In the genomic region with DNA sequence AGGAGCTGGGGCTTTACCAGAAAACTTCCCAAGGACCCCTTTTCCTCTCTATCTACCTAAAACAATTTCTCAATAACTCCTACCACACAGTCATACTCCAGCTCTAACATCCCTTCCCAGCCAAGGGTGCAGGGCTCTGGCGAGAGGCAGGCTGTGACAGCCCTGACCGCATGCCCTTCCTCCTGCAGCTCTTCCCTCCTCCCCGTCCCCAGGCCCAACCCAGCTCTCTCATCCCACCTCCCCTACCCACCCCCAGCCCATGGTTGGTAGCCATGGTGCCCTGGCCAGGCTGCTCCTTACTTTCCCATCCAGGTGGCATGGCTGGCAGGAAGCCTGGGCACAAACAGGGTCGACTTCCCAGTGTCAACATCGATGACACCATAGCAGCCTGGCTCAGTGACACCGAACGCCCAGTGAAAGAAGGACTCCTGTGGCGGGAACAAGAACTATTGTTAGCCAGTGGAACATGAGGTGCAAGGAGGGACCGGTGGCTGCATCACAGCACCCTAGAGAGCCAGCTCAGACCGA, we compare ENCODE assay signal across 23 cellular contexts. TPM values are rescaled to one million over a fixed set of nuclear protein-coding genes. Genes with fewer than 3 reads are reported as not detected.
DNase-seq lines count a peak whose midpoint lies in the region; ATAC-seq, FAIRE-seq and TF ChIP-seq lines count a peak whose summit lies in the region.
"Had no signal": no experiment of that assay in that cellular context is flagged by ENCODE, and none has a peak within 500 bp of the region (broad histone marks: within the 10 kb centered on the region; RNA-seq: fewer than 3 reads in every experiment).

No MANE protein-coding gene starts in this region.

- H2AFZ ChIP-seq in HepG2 (ENCODE audit: low read length) (no peak overlapping the region), H1 (ENCODE audit: low read length) (no peak overlapping the region)
- H2AFZ ChIP-seq: GM23248 had no signal

- ATAC-seq in right lobe of liver (peak in 3 of 4 donors; percentile 5 to 43 (median 18)), HepG2 (no peak), GM18907 (IDR thresholded peaks at IDR 0.05; ENCODE audit: unreplicated experiment) (no peak)
- ATAC-seq: HCT116 had no signal

- no peak overlapping the region for H3K23ac ChIP-seq in H1 (ENCODE audit: insufficient read length)

- H4K91ac ChIP-seq in H1 (replicated peaks; ENCODE audit: insufficient read length, low read length), result peak overlapping the region; percentile 65

- TF ChIP-seq EP300 in HepG2 (IDR thresholded peaks at IDR 0.05; ENCODE audit: low read depth in 2 of 2, low read length in 2 of 2) (no peak), HepG2 (CRISPR knock-in tag; IDR thresholded peaks at IDR 0.05; ENCODE audit: borderline replicate concordance) (no peak), H1 (IDR thresholded peaks at IDR 0.05; ENCODE audit: borderline replicate concordance in 1 of 2, low read depth in 2 of 2, low read length in 2 of 2) (no peak)

- no peaks in the 10 kb centered on the region for H3K9me3 ChIP-seq in right lobe of liver
- no peaks in the 10 kb centered on the region for H3K9me3 ChIP-seq in HepG2 (ENCODE audit: low read length)
- H3K9me3 ChIP-seq in H1 (ENCODE audit: insufficient read depth in 2 of 2, low read depth in 1 of 2, low read length in 1 of 2), result no peaks in the 10 kb centered on the region

- H3K9ac ChIP-seq in HepG2 (ENCODE audit: insufficient read depth, low read depth, low read length) (no peak overlapping the region), H1 (replicated peaks in 1 of 4; ENCODE audit: extremely low read depth in 1 of 4, low read depth in 3 of 4, low read length in 3 of 4) (no peak overlapping the region)
- H3K9ac ChIP-seq: GM23248, KMS-11 had no signal

- H3K23me2 ChIP-seq in H1 (ENCODE audit: low read depth, low read length), result peaks cover 9% of the 10 kb centered on the region; the same call in 1 of the 2 replicates

- BruUV-seq in HepG2 (replicated peaks; lab: Mats Ljungman, UMichigan) (no TSS peak), MCF 10A (replicated peaks; lab: Mats Ljungman, UMichigan) (no TSS peak)

- H2BK120ac ChIP-seq in H1 (replicated peaks; ENCODE audit: low read depth, low read length), result no peak overlapping the region

- POLR2A ChIA-PET in HepG2 (lab: Yijun Ruan, JAX), result interaction anchor here (1.0 kb wide), 1 partner anchor 11 kb away, joined by 3 read pairs; a partner anchor contains a TSS
- POLR2A ChIA-PET in H1 (lab: Charles Lee; ENCODE audit: partially characterized antibody), result interaction anchor here (0.8 to 2.1 kb wide), 3 partner anchors 10 to 230 kb away, joined by 3 to 14 read pairs (median 3); a partner anchor contains a TSS
- POLR2A ChIA-PET in MCF 10A (lab: Yijun Ruan, JAX), result interaction anchor here (0.6 kb wide), 1 partner anchor 10 kb away, joined by 4 read pairs; no protein-coding TSS in a partner anchor

- H3K27ac ChIP-seq in right lobe of liver, result peak overlapping the region in 1 of 3 donors; percentile 93
- H3K27ac ChIP-seq in HepG2 (ENCODE audit: extremely low read length, insufficient read depth, low read length), result no peak overlapping the region
- peak overlapping the region; percentile 49; the same call in 1 of the 2 replicates for H3K27ac ChIP-seq in H1 (ENCODE audit: low read depth, low read length)
- H3K27ac ChIP-seq: C4-2B, GM23248, KMS-11, SK-N-MC had no signal

- CTCF ChIA-PET in HepG2 (lab: Yijun Ruan, JAX; ENCODE audit: low intra/inter-chr PET ratio, low total read pairs) (no interaction called here), H1 (lab: Charles Lee; ENCODE audit: partially characterized antibody) (interaction anchor here (1.0 to 2.0 kb wide), 7 partner anchors 32 to 274 kb away, joined by 3 to 16 read pairs (median 4); no protein-coding TSS in a partner anchor), MCF 10A (lab: Yijun Ruan, JAX) (interaction anchor here (0.6 to 0.9 kb wide), 3 partner anchors 95 to 585 kb away, joined by 4 to 5 read pairs (median 4); no protein-coding TSS in a partner anchor)

- H2BK20ac ChIP-seq in H1 (ENCODE audit: low read length), result no peak overlapping the region

- no peak overlapping the region; the same call in 1 of the 2 replicates for H2BK15ac ChIP-seq in H1 (ENCODE audit: low read length)

- peak overlapping the region; percentile 80; the same call in 1 of the 2 replicates for H2BK12ac ChIP-seq in H1 (ENCODE audit: low read depth, low read length)

- H4K5ac ChIP-seq in H1 (ENCODE audit: insufficient read length, low read depth, low read length), result no peak overlapping the region

- peak overlapping the region; percentile 66; the same call in 1 of the 2 replicates for H2AK5ac ChIP-seq in H1 (ENCODE audit: low read depth, low read length)

- no peaks in the 10 kb centered on the region for H3K36me3 Mint-ChIP-seq in MCF 10A (ENCODE audit: insufficient read depth, unreplicated experiment)

- TF ChIP-seq POLR2A in right lobe of liver (IDR thresholded peaks at IDR 0.05) (no peak), HepG2 (IDR thresholded peaks at IDR 0.05; ENCODE audit: insufficient read depth in 1 of 2, low read depth in 2 of 2, low read length in 2 of 2) (no peak), H1 (IDR thresholded peaks at IDR 0.05; ENCODE audit: control extremely low read depth in 1 of 2, low read depth in 2 of 2, low read length in 2 of 2) (no peak)

- H3K18ac ChIP-seq in H1 (ENCODE audit: extremely low read depth, low read length), result 0 out of 2 replicates have a peak overlapping the region, but pooled peaks have one; percentile 43

- H3K14ac ChIP-seq in H1 (ENCODE audit: insufficient read length), result no peak overlapping the region

- intact Hi-C loops in right lobe of liver (cut with DNase I), result no loop called here
- intact Hi-C loops in HepG2 (cut with micrococcal nuclease; ENCODE audit: unreplicated experiment), result no loop called here
- intact Hi-C loops in MCF 10A (cut with micrococcal nuclease), result no loop called here

- no peak overlapping the region for H3K27ac Mint-ChIP-seq in MCF 10A (ENCODE audit: low read depth, unreplicated experiment)
- H3K27ac Mint-ChIP-seq: CD8-positive, alpha-beta memory T cell had no signal

- H3K36me3 ChIP-seq in right lobe of liver (peaks cover 0 to 18% (median 7%) of the 10 kb centered on the region in 4 donors), HepG2 (replicated peaks in 1 of 2; ENCODE audit: control insufficient read depth in 1 of 2, insufficient read depth in 2 of 2, low read length in 2 of 2) (peaks cover 11 to 16% of the 10 kb centered on the region in 2 experiments; a peak in 4 of 5 replicates), H1 (ENCODE audit: control insufficient read depth in 2 of 4, insufficient read depth in 4 of 4, low read length in 3 of 4) (no peaks in the 10 kb centered on the region; a peak in 2 of 8 replicates)

- FAIRE-seq in HepG2 (lab: Jason Lieb, UNC) (no peak), H1 (lab: Jason Lieb, UNC) (no peak)
- FAIRE-seq: GM12891 had no signal

- no peak overlapping the region for H3K4me3 Mint-ChIP-seq in MCF 10A (ENCODE audit: unreplicated experiment)
- H3K4me3 Mint-ChIP-seq: CD8-positive, alpha-beta memory T cell had no signal

- H4K8ac ChIP-seq in H1 (ENCODE audit: extremely low read depth, insufficient read depth, low read length), result no peak overlapping the region; the same call in 1 of the 2 replicates

- H2BK5ac ChIP-seq in H1 (ENCODE audit: low read depth, low read length), result peak overlapping the region; percentile 40; the same call in 1 of the 2 replicates

- no peaks in the 10 kb centered on the region for H4K20me1 ChIP-seq in HepG2 (ENCODE audit: insufficient read depth, low read length)
- peaks cover 4 to 26% of the 10 kb centered on the region in 2 experiments for H4K20me1 ChIP-seq in H1 (replicated peaks in 1 of 2; ENCODE audit: control insufficient read depth in 1 of 2, insufficient read depth in 2 of 2, low read length in 2 of 2)

- no peaks in the 10 kb centered on the region for H3K4me1 Mint-ChIP-seq in MCF 10A (ENCODE audit: insufficient read depth, unreplicated experiment)

- WGBS in right lobe of liver (ENCODE audit: insufficient coverage, low coverage, low lambda C conversion rate, missing lambda C conversion rate), result 79% methylated on average over 3 of the region's 10 CpGs
- 97% methylated on average over 8 of the region's 10 CpGs for WGBS in HepG2 (ENCODE audit: low lambda C conversion rate)
- 78% methylated on average over 9 of the region's 10 CpGs; no CpG with 5 or more reads in 1 of the 2 experiments for WGBS in H1 (ENCODE audit: extremely low coverage in 1 of 2, insufficient coverage in 1 of 2, insufficient read length in 1 of 2, insufficient replicate concordance in 2 of 2, low coverage in 1 of 2, low lambda C conversion rate in 2 of 2, missing lambda C conversion rate in 1 of 2), 2 experiments

- no peak overlapping the region for H3K4ac ChIP-seq in H1 (replicated peaks; ENCODE audit: insufficient read length, low read depth, low read length)

- in situ Hi-C loops in HepG2 (cut with HindIII; ENCODE audit: extremely low pct_ligation_motif_present, low pct_unique_long_range_greater_than_20kb), result no loop called here
- in situ Hi-C loops in G401 (cut with HindIII; ENCODE audit: low sequenced_read_pairs), result no loop called here

- peaks cover 21% of the 10 kb centered on the region for H3K79me2 ChIP-seq in HepG2 (ENCODE audit: insufficient read depth, low read length)
- H3K79me2 ChIP-seq in H1 (ENCODE audit: control insufficient read depth in 1 of 2, insufficient read depth in 2 of 2, low read length in 2 of 2), result peaks cover 0 to 25% of the 10 kb centered on the region in 2 experiments; a peak in 3 of 4 replicates

- TF ChIP-seq CTCF in right lobe of liver (IDR thresholded peaks at IDR 0.05), result no peak
- TF ChIP-seq CTCF in HepG2 (CRISPR knock-in tag; IDR thresholded peaks at IDR 0.05), result no peak
- TF ChIP-seq CTCF in H1 (IDR thresholded peaks at IDR 0.05; ENCODE audit: control extremely low read depth in 1 of 3, insufficient read depth in 1 of 3, low read depth in 1 of 3, low read length in 3 of 3), result no peak
- no peak for TF ChIP-seq CTCF in MCF 10A (IDR thresholded peaks at IDR 0.05; ENCODE audit: unreplicated experiment)

- H3K9me3 Mint-ChIP-seq in MCF 10A (ENCODE audit: unreplicated experiment), result peaks cover 8% of the 10 kb centered on the region
- H3K9me3 Mint-ChIP-seq: CD8-positive, alpha-beta memory T cell had no signal

- no peak overlapping the region for H3K56ac ChIP-seq in H1 (replicated peaks; ENCODE audit: insufficient read length, low read depth, low read length)

- peaks cover 35% of the 10 kb centered on the region for H3K79me1 ChIP-seq in H1 (ENCODE audit: low read depth, low read length)

- H3K4me3 ChIP-seq in right lobe of liver (no peak overlapping the region), HepG2 (replicated peaks in 1 of 3; ENCODE audit: insufficient read depth in 1 of 3, low read depth in 2 of 3, low read length in 3 of 3) (no peak overlapping the region), H1 (ENCODE audit: extremely low read depth in 1 of 4, insufficient read depth in 2 of 4, low read depth in 3 of 4, low read length in 4 of 4) (no peak overlapping the region)
- H3K4me3 ChIP-seq: GM23248, SK-N-MC had no signal

- H3K4me1 ChIP-seq in right lobe of liver (peaks cover 0 to 42% (median 6%) of the 10 kb centered on the region in 4 donors), HepG2 (ENCODE audit: insufficient read depth, low read length) (no peaks in the 10 kb centered on the region), H1 (replicated peaks in 1 of 4; ENCODE audit: control insufficient read depth in 3 of 4, insufficient read depth in 4 of 4, low read length in 3 of 4) (peaks cover 0 to 15% (median 7%) of the 10 kb centered on the region in 4 experiments; a peak in 6 of 7 replicates)

- H3K4me2 ChIP-seq in HepG2 (ENCODE audit: low read depth, low read length), result no peak overlapping the region
- H3K4me2 ChIP-seq in H1 (ENCODE audit: insufficient read depth in 1 of 2, low read depth in 2 of 2, low read length in 2 of 2), result peak overlapping the region in 1 of 2 experiments; percentile 52; a peak in 1 of 4 replicates
- H3K4me2 ChIP-seq: KMS-11 had no signal

- TF ChIP-seq RAD21 in HepG2 (CRISPR knock-in tag; IDR thresholded peaks at IDR 0.05), result no peak
- no peak for TF ChIP-seq RAD21 in H1 (IDR thresholded peaks at IDR 0.05 in 1 of 2, conservative IDR thresholded peaks at IDR 0.05 in 1 of 2; ENCODE audit: low read depth in 2 of 2, low read length in 2 of 2)

- no peaks in the 10 kb centered on the region for H3K27me3 ChIP-seq in right lobe of liver
- H3K27me3 ChIP-seq in HepG2 (ENCODE audit: control insufficient read depth in 1 of 2, insufficient read depth in 2 of 2, low read length in 2 of 2), result no peaks in the 10 kb centered on the region
- H3K27me3 ChIP-seq in H1 (replicated peaks in 1 of 4; ENCODE audit: control insufficient read depth in 3 of 4, extremely low read depth in 1 of 4, insufficient read depth in 3 of 4, low read length in 3 of 4), result no peaks in the 10 kb centered on the region; a peak in 1 of 7 replicates

- H3K27me3 Mint-ChIP-seq in MCF 10A (ENCODE audit: insufficient read depth, unreplicated experiment), result no peaks in the 10 kb centered on the region
- H3K27me3 Mint-ChIP-seq: CD8-positive, alpha-beta memory T cell had no signal

- DNase-seq in right lobe of liver (peak in 2 of 3 donors; percentile 60 to 79), HepG2 (ENCODE audit: low spot score) (no peak), NCI-H69 (lab: John Stamatoyannopoulos, UW) (peak; percentile 73), H1 (ENCODE audit: low read depth in 1 of 2, low spot score in 2 of 2) (no peak), G401 (ENCODE audit: low spot score) (no peak), T1000 (lab: John Stamatoyannopoulos, UW) (no peak), MCF 10A (ENCODE audit: unreplicated experiment) (no peak)
- DNase-seq: CD8-positive, alpha-beta memory T cell; DMS79; GM23248; NCI-H187; NCI-H226; NCI-H524; NCI-H82; OCI-M1; Right ventricle myocardium superior; T-helper 2 cell had no signal

RNA-seq across cellular contexts. Expression of a gene that starts 10.8 kb away (rescaled TPM):
- 100 to 1,000 TPM; 121 to 261 (median 167) TPM for total RNA-seq in right lobe of liver
- 75.1 and 81.0 TPM in 2 replicates for total RNA-seq in HepG2 (2016; rRNA removed; fragmentation: Illumina TruSeq; extraction: Trizol)
- total RNA-seq in HepG2 (2016; cell fraction: cytosol; rRNA removed; fragmentation: Illumina TruSeq; extraction: Trizol; ENCODE audit: low read depth), result 12.2 and 14.5 TPM in 2 replicates
- total RNA-seq in HepG2 (2016; cell fraction: insoluble cytoplasmic fraction; rRNA removed; fragmentation: Illumina TruSeq; extraction: Trizol), result 76.9 and 79.4 TPM in 2 replicates
- total RNA-seq in HepG2 (2016; cell fraction: membrane; rRNA removed; fragmentation: Illumina TruSeq; extraction: Trizol), result 29.4 and 31.9 TPM in 2 replicates
- total RNA-seq in HepG2 (2016; cell fraction: nucleus; rRNA removed; fragmentation: Illumina TruSeq; extraction: Trizol), result 35.5 and 39.2 TPM in 2 replicates
- polyA plus RNA-seq in HepG2 (2011; rRNA removed), result 60.7 and 63.7 TPM in 2 replicates
- 56.0 and 100 TPM in 2 replicates for polyA plus RNA-seq in HepG2 (2011; cell fraction: cytosol; rRNA removed)
- 50.1 and 50.6 TPM in 2 replicates for polyA plus RNA-seq in HepG2 (2011; cell fraction: nucleus; rRNA removed)
- 45.4 and 52.9 TPM in 2 replicates for polyA plus RNA-seq in HepG2 (2012)
- polyA plus RNA-seq in HepG2 (2016; cell fraction: cytosol; fragmentation: Illumina TruSeq; extraction: Trizol; ENCODE audit: low read depth), result 14.1 and 18.0 TPM in 2 replicates
- polyA plus RNA-seq in HepG2 (2016; cell fraction: insoluble cytoplasmic fraction; fragmentation: Illumina TruSeq; extraction: Trizol; ENCODE audit: low read depth), result 103 and 110 TPM in 2 replicates
- polyA plus RNA-seq in HepG2 (2016; cell fraction: membrane; fragmentation: Illumina TruSeq; extraction: Trizol; ENCODE audit: low read depth), result 30.2 and 30.4 TPM in 2 replicates
- polyA plus RNA-seq in HepG2 (2016; cell fraction: nucleus; fragmentation: Illumina TruSeq; extraction: Trizol; ENCODE audit: insufficient read depth, low read depth), result 79.7 and 88.3 TPM in 2 replicates
- polyA minus RNA-seq in HepG2 (2011; rRNA and poly(A)+ RNA removed; ENCODE audit: low replicate concordance), result 62.3 and 119 TPM in 2 replicates
- polyA minus RNA-seq in HepG2 (2011; cell fraction: cytosol; rRNA and poly(A)+ RNA removed), result 32.5 and 35.0 TPM in 2 replicates
- polyA minus RNA-seq in HepG2 (2011; cell fraction: nucleus; rRNA and poly(A)+ RNA removed), result 14.2 and 19.1 TPM in 2 replicates
- total RNA-seq in H1 (2021; fragmentation: NEBNext Ultra II Directional; extraction: Animal tissue kit (Norgen Biotek cat#: 25700)), result 84.1 and 86.4 TPM in 2 replicates
- polyA plus RNA-seq in H1 (2011; rRNA removed), result 178 and 195 TPM in 2 replicates
- 144 TPM for polyA plus RNA-seq in H1 (2011; cell fraction: cytosol; rRNA removed)
- polyA plus RNA-seq in H1 (2011; cell fraction: nucleus; rRNA removed), result 128 TPM
- polyA plus RNA-seq in H1 (2012, experiment 1 of 2), result 82.7 to 110 TPM (median 107 TPM) in 4 replicates
- polyA plus RNA-seq in H1 (2012, experiment 2 of 2), result 153 TPM
- 63.2 TPM for polyA plus RNA-seq in H1 (2013, experiment 1 of 2)
- 57.0 TPM for polyA plus RNA-seq in H1 (2013, experiment 2 of 2)
- polyA minus RNA-seq in H1 (2011; rRNA and poly(A)+ RNA removed), result 84.8 and 107 TPM in 2 replicates
- 51.7 TPM for polyA minus RNA-seq in H1 (2011; cell fraction: cytosol; rRNA and poly(A)+ RNA removed)
- 37.1 TPM for polyA minus RNA-seq in H1 (2011; cell fraction: nucleus; rRNA and poly(A)+ RNA removed)
- total RNA-seq in G401 (2014; rRNA removed; shearing (Covaris generic)), result 180 and 216 TPM in 2 replicates
- 18.3 and 19.7 TPM in 2 replicates for total RNA-seq in MCF 10A (2022)

Comparison
In these comparisons a context has a peak if more than half of its experiments do, and no peak if none do; other contexts are left out.
1. ATAC-seq: peak in right lobe of liver (3 of 4); none in HepG2 (single experiment) and GM18907 (single experiment).
2. DNase-seq: peak in right lobe of liver (2 of 3) and NCI-H69 (single experiment); none in HepG2 (single experiment), H1 (0 of 2), G401 (single experiment), T1000 (single experiment) and MCF 10A (single experiment).